ENCODE assay signal across 18 cellular contexts in genomic region chr12:76782440-76782996, GRCh38. TPM values are rescaled to one million over a fixed set of nuclear protein-coding genes. Genes with fewer than 3 reads are reported as not detected.
A peak's percentile ranks its signal among the peaks of the same experiment; 100 is the strongest.
DNase-seq lines count a peak whose midpoint lies in the region; ATAC-seq and TF ChIP-seq lines count a peak whose summit lies in the region.
"Had no signal": no experiment of that assay in that cellular context is flagged by ENCODE, and none has a peak within 500 bp of the region (broad histone marks: within the 10 kb centered on the region; RNA-seq: fewer than 3 reads in every experiment).

No MANE protein-coding gene starts in this region.

- H3K27me3 Mint-ChIP-seq in Caco-2 (ENCODE audit: insufficient read depth, unreplicated experiment) (no peaks in the 10 kb centered on the region), nephron progenitor cell (ENCODE audit: low read depth, poor library complexity) (no peaks in the 10 kb centered on the region)

- no peak overlapping the region for H3K4me3 Mint-ChIP-seq in Caco-2 (ENCODE audit: unreplicated experiment)
- no peak overlapping the region for H3K4me3 Mint-ChIP-seq in nephron progenitor cell
- H3K4me3 Mint-ChIP-seq: brain had no signal

- H2BK20ac ChIP-seq in IMR-90 (ENCODE audit: low read depth, low read length): no peak overlapping the region

- CTCF ChIA-PET in Caco-2 (lab: Charles Lee) (no interaction called here), IMR-90 (lab: Yijun Ruan, JAX) (no interaction called here)

- in situ Hi-C loops in IMR-90 (cut with MboI; ENCODE audit: low sequenced_read_pairs): no loop called here

- no peak overlapping the region for H3K23ac ChIP-seq in IMR-90 (ENCODE audit: low read depth, low read length)

- no peak overlapping the region for H2AK9ac ChIP-seq in IMR-90 (replicated peaks; ENCODE audit: low read depth, low read length, poor library complexity)

- no peak overlapping the region for H2AFZ ChIP-seq in IMR-90 (replicated peaks; ENCODE audit: low read length, poor library complexity)

- H2BK120ac ChIP-seq in IMR-90 (ENCODE audit: low read depth, low read length): no peak overlapping the region

- WGBS in IMR-90 (ENCODE audit: extremely low coverage in 2 of 2, insufficient read length in 1 of 2), 2 experiments: 100% methylated on average over 1 of the region's 2 CpGs; no CpG with 5 or more reads in 1 of the 2 experiments

- H3K4me1 ChIP-seq in Caco-2 (no peaks in the 10 kb centered on the region), IMR-90 (ENCODE audit: control insufficient read depth, insufficient read depth, low read length) (peaks cover 9% of the 10 kb centered on the region)

- POLR2A ChIA-PET in Caco-2 (lab: Charles Lee) (no interaction called here), IMR-90 (lab: Charles Lee; ENCODE audit: unreplicated experiment) (no interaction called here)

- peak overlapping the region; percentile 29; the same call in 1 of the 2 replicates for H4K5ac ChIP-seq in IMR-90 (ENCODE audit: low read depth, low read length)

- BruUV-seq in Caco-2 (replicated peaks; lab: Mats Ljungman, UMichigan) (no TSS peak), IMR-90 (replicated peaks; lab: Mats Ljungman, UMichigan) (no TSS peak)

- no peaks in the 10 kb centered on the region for H3K36me3 Mint-ChIP-seq in Caco-2 (ENCODE audit: insufficient read depth, unreplicated experiment)
- H3K36me3 Mint-ChIP-seq in nephron progenitor cell (ENCODE audit: low read depth): peaks cover 91% of the 10 kb centered on the region

- H3K27ac Mint-ChIP-seq in Caco-2 (ENCODE audit: unreplicated experiment) (peak overlapping the region; percentile 13), nephron progenitor cell (peak overlapping the region; percentile 76)

- TF ChIP-seq CTCF in Caco-2 (IDR thresholded peaks at IDR 0.05; ENCODE audit: insufficient read depth in 1 of 2, low read depth in 1 of 2, low read length in 1 of 2, severe bottlenecking in 1 of 2, unreplicated experiment in 1 of 2) (no peak), IMR-90 (conservative IDR thresholded peaks at IDR 0.05; ENCODE audit: low read depth, low read length) (no peak), nephron progenitor cell (IDR thresholded peaks at IDR 0.05) (no peak)

- H2BK15ac ChIP-seq in IMR-90 (ENCODE audit: low read depth, low read length): no peak overlapping the region

- no peak overlapping the region for H3K14ac ChIP-seq in IMR-90 (replicated peaks; ENCODE audit: low read depth, low read length)

- H3K18ac ChIP-seq in IMR-90 (ENCODE audit: low read depth, low read length): peak overlapping the region; percentile 41; the same call in 1 of the 2 replicates

- H3K27me3 ChIP-seq in Caco-2 (replicated peaks; ENCODE audit: control insufficient read depth, insufficient read depth, low read length) (no peaks in the 10 kb centered on the region), IMR-90 (ENCODE audit: control insufficient read depth, insufficient read depth, low read length) (no peaks in the 10 kb centered on the region)
- H3K27me3 ChIP-seq: BLaER1, Peyer's patch, transverse colon had no signal

- TF ChIP-seq RAD21 in IMR-90 (IDR thresholded peaks at IDR 0.05; ENCODE audit: low read length): no peak

- no peak for ATAC-seq in IMR-90 (ENCODE audit: low read depth)
- ATAC-seq in GM18505 (IDR thresholded peaks at IDR 0.05; ENCODE audit: unreplicated experiment): no peak
- no peak for ATAC-seq in GM18502 (IDR thresholded peaks at IDR 0.05; ENCODE audit: poor library complexity, unreplicated experiment)
- ATAC-seq in GM18909 (IDR thresholded peaks at IDR 0.05; ENCODE audit: poor library complexity, unreplicated experiment): no peak
- ATAC-seq in HG02759 (IDR thresholded peaks at IDR 0.05; ENCODE audit: unreplicated experiment): no peak
- ATAC-seq: left lobe of liver had no signal

- H3K9me1 ChIP-seq in IMR-90 (ENCODE audit: insufficient read depth, low read length): 0 out of 2 replicates have a peak, but pooled peaks cover 3% of the 10 kb centered on the region

- no peak overlapping the region for H3K4me2 ChIP-seq in IMR-90 (ENCODE audit: low read depth, low read length)
- H3K4me2 ChIP-seq: BLaER1 had no signal

- H3K4ac ChIP-seq in IMR-90 (ENCODE audit: low read depth, low read length): no peak overlapping the region

- no peak for TF ChIP-seq POLR2A in IMR-90 (IDR thresholded peaks at IDR 0.05; ENCODE audit: low read depth, low read length)
- no peak for TF ChIP-seq POLR2A in GM18505 (IDR thresholded peaks at IDR 0.05; ENCODE audit: borderline replicate concordance, extremely low read depth, insufficient read depth, insufficient read length)

- intact Hi-C loops in Caco-2 (cut with micrococcal nuclease; ENCODE audit: unreplicated experiment) (no loop called here), IMR-90 (cut with micrococcal nuclease) (loop anchor here (1.0 kb wide), 1 partner anchor 8 kb away; no protein-coding TSS in a partner anchor)

- peaks cover 18% of the 10 kb centered on the region; the same call in 1 of the 2 replicates for H4K20me1 ChIP-seq in IMR-90 (ENCODE audit: insufficient read depth, low read length)

- no peaks in the 10 kb centered on the region for H3K36me3 ChIP-seq in Caco-2 (ENCODE audit: control insufficient read depth, insufficient read depth, low read length)
- H3K36me3 ChIP-seq in IMR-90 (ENCODE audit: control insufficient read depth, insufficient read depth, low read length): no peaks in the 10 kb centered on the region
- H3K36me3 ChIP-seq: Peyer's patch, transverse colon had no signal

- no peak overlapping the region for H2BK5ac ChIP-seq in IMR-90 (ENCODE audit: low read depth, low read length, poor library complexity, severe bottlenecking)

- H3K9me3 ChIP-seq in Caco-2 (no peaks in the 10 kb centered on the region), IMR-90 (ENCODE audit: control insufficient read depth, insufficient read depth, low read length) (no peaks in the 10 kb centered on the region)
- H3K9me3 ChIP-seq: Peyer's patch, transverse colon had no signal

- H3K79me1 ChIP-seq in IMR-90 (ENCODE audit: low read depth in 1 of 2, low read length in 2 of 2): peaks cover 25 to 79% of the 10 kb centered on the region in 2 experiments; a peak in 3 of 4 replicates

- no peak overlapping the region for H3K4me3 ChIP-seq in Caco-2 (ENCODE audit: low read depth, low read length)
- H3K4me3 ChIP-seq in IMR-90 (ENCODE audit: insufficient read depth, low read depth, low read length): no peak overlapping the region
- H3K4me3 ChIP-seq: BLaER1, Peyer's patch, transverse colon had no signal

- dilution Hi-C loops in IMR-90 (cut with HindIII; ENCODE audit: low sequenced_read_pairs, unreplicated experiment): no loop called here

- no peak overlapping the region for H3K27ac ChIP-seq in IMR-90 (ENCODE audit: insufficient read depth, low read length)
- H3K27ac ChIP-seq: BLaER1, Peyer's patch had no signal

- H3K9ac ChIP-seq in IMR-90 (ENCODE audit: low read depth, low read length): no peak overlapping the region
- H3K9ac ChIP-seq: BLaER1 had no signal

- DNase-seq in Caco-2 (no peak), IMR-90 (no peak), dermis microvascular lymphatic vessel endothelial cell (ENCODE audit: low read depth in 2 of 2) (peak; percentile 85 to 96), nephron progenitor cell (no peak)
- DNase-seq: activated gamma-delta T cell; effector CD8-positive, alpha-beta T cell; H7; NCI-H2081 treated with DMSO at 0.1 percent for 48 hours; NCI-H526 treated with DMSO at 0.1 percent for 48 hours; Peyer's patch; transverse colon had no signal

- H3K56ac ChIP-seq in IMR-90 (ENCODE audit: extremely low read depth, insufficient read depth, low read length): no peak overlapping the region

- H3K4me1 Mint-ChIP-seq in Caco-2 (ENCODE audit: low read depth, unreplicated experiment): peaks cover 12% of the 10 kb centered on the region
- peaks cover 5% of the 10 kb centered on the region for H3K4me1 Mint-ChIP-seq in nephron progenitor cell

- H4K8ac ChIP-seq in IMR-90 (ENCODE audit: low read depth in 2 of 2, low read length in 2 of 2): no peak overlapping the region

- H3K9me3 Mint-ChIP-seq in Caco-2 (ENCODE audit: unreplicated experiment): no peaks in the 10 kb centered on the region
- H3K9me3 Mint-ChIP-seq in nephron progenitor cell: peaks cover 64% of the 10 kb centered on the region

- H2AK5ac ChIP-seq in IMR-90 (ENCODE audit: low read depth, low read length): no peak overlapping the region

- H4K91ac ChIP-seq in IMR-90 (ENCODE audit: insufficient read depth, low read depth, low read length): no peak overlapping the region

TF ChIP-seq in IMR-90, 13 proteins besides CTCF, POLR2A, EP300 and RAD21:
- no peak for TF ChIP-seq MXI1 (IDR thresholded peaks at IDR 0.05; ENCODE audit: borderline replicate concordance, low read depth, low read length)

RNA-seq across cellular contexts. Expression of gene ZDHHC17, which starts 18.6 kb away (rescaled TPM):
- total RNA-seq in Caco-2 (2022) (31.1 and 32.2 TPM in 2 replicates), IMR-90 (2012; rRNA removed) (86.4 and 125 TPM in 2 replicates), dermis microvascular lymphatic vessel endothelial cell (83.6 and 124 TPM in 2 replicates)
- polyA plus RNA-seq in IMR-90 (2012; rRNA removed): 23.3 and 24.8 TPM in 2 replicates
- 3.4 and 4.4 TPM in 2 replicates for polyA plus RNA-seq in IMR-90 (2012; cell fraction: cytosol; rRNA removed)
- 13.2 and 134 TPM in 2 replicates for polyA plus RNA-seq in IMR-90 (2012; cell fraction: nucleus; rRNA removed; ENCODE audit: low replicate concordance)

Comparison
In these comparisons a context has a peak if more than half of its experiments do, and no peak if none do; other contexts are left out.
1. DNase-seq: peak in dermis microvascular lymphatic vessel endothelial cell (2 of 2); none in Caco-2 (0 of 2), IMR-90 (single experiment) and nephron progenitor cell (single experiment).